In genomic region chr14:104373855-104374717, GRCh38 we compare ENCODE assay signal across 25 cellular contexts.
"Had no signal": no experiment of that assay in that cellular context is flagged by ENCODE, and none has a peak within 500 bp of the region (broad histone marks: within the 10 kb centered on the region; RNA-seq: fewer than 3 reads in every experiment).

No MANE protein-coding gene starts in this region.

- H3K4me1 Mint-ChIP-seq: activated T-helper 17 cell treated with anti-CD3 and anti-CD28 coated beads, Interleukin-2, amount 50 U/mL, for 72 hours had no signal

- H3K36me3 Mint-ChIP-seq: activated naive CD8-positive, alpha-beta T cell had no signal

- ATAC-seq: activated CD4-positive, CD25-positive, alpha-beta regulatory T cell treated with anti-CD3 and anti-CD28 coated beads, Interleukin-2, amount 50 U/mL, for 24 hours; activated T-helper 17 cell treated with anti-CD3 and anti-CD28 coated beads, Interleukin-2, amount 50 U/mL, for 72 hours; Panc1 had no signal

- H3K27ac Mint-ChIP-seq: activated naive CD4-positive, alpha-beta T cell treated with anti-CD3 and anti-CD28 coated beads for 36 hours; activated naive CD8-positive, alpha-beta T cell; activated T-helper 17 cell treated with anti-CD3 and anti-CD28 coated beads, Interleukin-2, amount 50 U/mL, for 72 hours; T-helper 1 cell treated with Interleukin-12 subunit alpha and Interleukin-12 subunit beta and Interleukin-4 antibody, amounts not matched to agents 30 μg/mL and 1 μg/mL, for 36 hours had no signal

- H3K4me3 Mint-ChIP-seq: activated naive CD4-positive, alpha-beta T cell treated with anti-CD3 and anti-CD28 coated beads for 36 hours; activated naive CD8-positive, alpha-beta T cell; activated T-helper 17 cell treated with anti-CD3 and anti-CD28 coated beads, Interleukin-2, amount 50 U/mL, for 72 hours; brain; T-helper 1 cell treated with Interleukin-12 subunit alpha and Interleukin-12 subunit beta and Interleukin-4 antibody, amounts not matched to agents 30 μg/mL and 1 μg/mL, for 36 hours had no signal

- H3K9me3 Mint-ChIP-seq: T-helper 1 cell treated with Interleukin-12 subunit alpha and Interleukin-12 subunit beta and Interleukin-4 antibody, amounts not matched to agents 30 μg/mL and 1 μg/mL, for 36 hours had no signal

- DNase-seq: activated CD4-positive, alpha-beta T cell treated with anti-CD3 and anti-CD28 coated beads for 48 hours; activated CD4-positive, alpha-beta T cell treated with anti-CD3 and anti-CD28 coated beads, Interleukin-2, amount 50 U/mL, for 4 hours; activated CD8-positive, alpha-beta memory T cell treated with anti-CD3 and anti-CD28 coated beads for 24 hours; activated gamma-delta T cell; activated naive CD4-positive, alpha-beta T cell treated with anti-CD3 and anti-CD28 coated beads for 36 hours; activated T-cell treated with anti-CD3 and anti-CD28 coated beads, Interleukin-2, amount 50 U/mL, for 48 hours; amygdala; KG1; NCI-H1048; NCI-H1694; NCI-H2029; NCI-H2107; NCI-H2171 treated with DMSO at 0.1 percent for 48 hours; NCI-H226; NCI-H526; NK-92 treated with Interleukin-12 subunit alpha and Interleukin-12 subunit beta, amount 100 ng/mL, for 24 hours; OCI-M1; RPMI8226; SHP77 treated with DMSO at 0.1 percent for 48 hours had no signal

- H3K27me3 Mint-ChIP-seq: activated naive CD8-positive, alpha-beta T cell; activated T-helper 17 cell treated with anti-CD3 and anti-CD28 coated beads, Interleukin-2, amount 50 U/mL, for 72 hours had no signal
